In genomic region chr11:26599421-26599820, GRCh38 we compare ENCODE assay signal across 19 cellular contexts. TPM values are rescaled to one million over a fixed set of nuclear protein-coding genes. Genes with fewer than 3 reads are reported as not detected.
DNase-seq lines count a peak whose midpoint lies in the region; ATAC-seq and TF ChIP-seq lines count a peak whose summit lies in the region.
"Had no signal": no experiment of that assay in that cellular context is flagged by ENCODE, and none has a peak within 500 bp of the region (broad histone marks: within the 10 kb centered on the region; RNA-seq: fewer than 3 reads in every experiment).

No MANE protein-coding gene starts in this region.

- H3K4me1 ChIP-seq in RWPE2 (ENCODE audit: insufficient read depth, poor library complexity, severe bottlenecking) (peaks cover 4% of the 10 kb centered on the region), tibial artery (no peaks in the 10 kb centered on the region)
- H3K4me1 ChIP-seq in CD8-positive, alpha-beta T cell (ENCODE audit: insufficient read depth, low read length) = no peaks in the 10 kb centered on the region
- H3K4me1 ChIP-seq: BE2C had no signal

- H3K27me3 Mint-ChIP-seq in CD8-positive, alpha-beta T cell (ENCODE audit: low read depth) = no peaks in the 10 kb centered on the region
- H3K27me3 Mint-ChIP-seq: activated B cell treated with CpG ODN at 0.5 μM for 24 hours; activated CD8-positive, alpha-beta memory T cell treated with anti-CD3 and anti-CD28 coated beads, Interleukin-2, amount 10 ng/mL, durations not matched to agents 7 days and 5 days had no signal

- no peaks in the 10 kb centered on the region for H3K36me3 ChIP-seq in RWPE2 (ENCODE audit: low read depth)
- no peaks in the 10 kb centered on the region for H3K36me3 ChIP-seq in tibial artery
- no peaks in the 10 kb centered on the region for H3K36me3 ChIP-seq in CD8-positive, alpha-beta T cell (ENCODE audit: insufficient read depth, low read length)
- H3K36me3 ChIP-seq: BE2C had no signal

- no peaks in the 10 kb centered on the region for H3K4me1 Mint-ChIP-seq in CD8-positive, alpha-beta T cell (ENCODE audit: low read depth)
- H3K4me1 Mint-ChIP-seq: activated B cell treated with CpG ODN at 0.5 μM for 24 hours; activated CD8-positive, alpha-beta memory T cell treated with anti-CD3 and anti-CD28 coated beads, Interleukin-2, amount 10 ng/mL, durations not matched to agents 7 days and 5 days had no signal

- H3K27me3 ChIP-seq in RWPE2 (ENCODE audit: insufficient read depth, poor library complexity, severe bottlenecking) (no peaks in the 10 kb centered on the region), tibial artery (no peaks in the 10 kb centered on the region)
- H3K27me3 ChIP-seq in CD8-positive, alpha-beta T cell (ENCODE audit: insufficient read depth, low read length) = no peaks in the 10 kb centered on the region
- H3K27me3 ChIP-seq: BE2C had no signal

- intact Hi-C loops in tibial artery (cut with DNase I; ENCODE audit: low total_unique reads) = no loop called here
- intact Hi-C loops in CD8-positive, alpha-beta T cell (cut with DNase I, micrococcal nuclease) = no loop called here

- H3K9me3 ChIP-seq in RWPE2 (ENCODE audit: severe bottlenecking) (no peaks in the 10 kb centered on the region), tibial artery (peaks cover 0 to 5% (median 2%) of the 10 kb centered on the region in 3 donors)
- no peaks in the 10 kb centered on the region for H3K9me3 ChIP-seq in CD8-positive, alpha-beta T cell (ENCODE audit: low read length)
- H3K9me3 ChIP-seq: BE2C had no signal

- DNase-seq in AG10803 (ENCODE audit: low read depth) (peak; percentile 57), LHCN-M2 (ENCODE audit: low read depth) (peak; percentile 27), RWPE2 (ENCODE audit: low spot score) (no peak), fibroblast of peridontal ligament (ENCODE audit: extremely low read depth) (peak; percentile 71), tibial artery (no peak), iPS-NIHi11 (ENCODE audit: low spot score) (no peak)
- no peak for DNase-seq in CD8-positive, alpha-beta T cell
- DNase-seq: activated B cell treated with CpG ODN at 0.5 μM for 24 hours; activated CD8-positive, alpha-beta memory T cell treated with anti-CD3 and anti-CD28 coated beads, Interleukin-2, amount 10 ng/mL, durations not matched to agents 7 days and 5 days; activated naive CD4-positive, alpha-beta T cell; BE2C; DND-41; H7; KBM-7; left cardiac atrium; NCI-H1694 treated with DMSO at 0.1 percent for 48 hours; substantia nigra had no signal

- H3K27ac ChIP-seq in RWPE2 (ENCODE audit: poor library complexity, severe bottlenecking) (no peak overlapping the region), tibial artery (no peak overlapping the region)
- H3K27ac ChIP-seq in CD8-positive, alpha-beta T cell (ENCODE audit: low read depth, low read length) = no peak overlapping the region

- H3K4me3 Mint-ChIP-seq in CD8-positive, alpha-beta T cell = no peak overlapping the region
- H3K4me3 Mint-ChIP-seq: activated B cell treated with CpG ODN at 0.5 μM for 24 hours; activated CD8-positive, alpha-beta memory T cell treated with anti-CD3 and anti-CD28 coated beads, Interleukin-2, amount 10 ng/mL, durations not matched to agents 7 days and 5 days had no signal

- no peaks in the 10 kb centered on the region for H3K36me3 Mint-ChIP-seq in CD8-positive, alpha-beta T cell
- H3K36me3 Mint-ChIP-seq: activated CD8-positive, alpha-beta memory T cell treated with anti-CD3 and anti-CD28 coated beads, Interleukin-2, amount 10 ng/mL, durations not matched to agents 7 days and 5 days had no signal

- H3K4me3 ChIP-seq in AG10803 (ENCODE audit: low read length) = no peak overlapping the region
- H3K4me3 ChIP-seq in RWPE2 (ENCODE audit: severe bottlenecking) = no peak overlapping the region
- no peak overlapping the region for H3K4me3 ChIP-seq in tibial artery
- H3K4me3 ChIP-seq in CD8-positive, alpha-beta T cell (ENCODE audit: low read depth, low read length) = no peak overlapping the region

- TF ChIP-seq CTCF in AG10803 (conservative IDR thresholded peaks at IDR 0.05; ENCODE audit: low read length) = no peak
- no peak for TF ChIP-seq CTCF in RWPE2 (IDR thresholded peaks at IDR 0.05; ENCODE audit: poor library complexity, severe bottlenecking)
- no peak for TF ChIP-seq CTCF in tibial artery (IDR thresholded peaks at IDR 0.05)
- TF ChIP-seq CTCF in CD8-positive, alpha-beta T cell (IDR thresholded peaks at IDR 0.05) = no peak

- CTCF ChIA-PET in CD8-positive, alpha-beta T cell (lab: Charles Lee) = no interaction called here

- H3K9me3 Mint-ChIP-seq in CD8-positive, alpha-beta T cell = peaks cover 18% of the 10 kb centered on the region

- POLR2A ChIA-PET in CD8-positive, alpha-beta T cell (lab: Charles Lee) = no interaction called here

- peak; percentile 73 for ATAC-seq in RWPE2 (ENCODE audit: low read depth)
- ATAC-seq in GM19397 (IDR thresholded peaks at IDR 0.05; ENCODE audit: unreplicated experiment) = no peak
- no peak for ATAC-seq in CD8-positive, alpha-beta T cell
- ATAC-seq: activated CD8-positive, alpha-beta memory T cell treated with anti-CD3 and anti-CD28 coated beads, Interleukin-2, amount 10 ng/mL, durations not matched to agents 7 days and 5 days; left cardiac atrium had no signal

- no peak overlapping the region for H3K27ac Mint-ChIP-seq in CD8-positive, alpha-beta T cell
- H3K27ac Mint-ChIP-seq: activated B cell treated with CpG ODN at 0.5 μM for 24 hours; activated CD8-positive, alpha-beta memory T cell treated with anti-CD3 and anti-CD28 coated beads, Interleukin-2, amount 10 ng/mL, durations not matched to agents 7 days and 5 days had no signal

RNA-seq across cellular contexts. Expression of gene MUC15, which starts 27.4 kb away (rescaled TPM):
- not detected in 2 replicates for total RNA-seq in LHCN-M2 (2014; rRNA removed)
- not detected for polyA plus RNA-seq in LHCN-M2 (2012)
- total RNA-seq in CD8-positive, alpha-beta T cell = not detected
- total RNA-seq: activated B cell treated with CpG ODN at 0.5 μM for 24 hours; activated CD8-positive, alpha-beta memory T cell treated with anti-CD3 and anti-CD28 coated beads, Interleukin-2, amount 10 ng/mL, durations not matched to agents 7 days and 5 days; cardiac septum; H7; left cardiac atrium had no signal

Comparison
In these comparisons a context has a peak if more than half of its experiments do, and no peak if none do; other contexts are left out.
1. DNase-seq: peak in AG10803 (single experiment), LHCN-M2 (single experiment) and fibroblast of peridontal ligament (single experiment); none in RWPE2 (single experiment), tibial artery (0 of 2), CD8-positive, alpha-beta T cell (0 of 7) and iPS-NIHi11 (single experiment).